11 cellular contexts compared by ENCODE assay signal in genomic region chr2:209426432-209426831, GRCh38. TPM values are rescaled to one million over a fixed set of nuclear protein-coding genes. Genes with fewer than 3 reads are reported as not detected.
DNase-seq lines count a peak whose midpoint lies in the region; FAIRE-seq and TF ChIP-seq lines count a peak whose summit lies in the region.
"Had no signal": no experiment of that assay in that cellular context is flagged by ENCODE, and none has a peak within 500 bp of the region (broad histone marks: within the 10 kb centered on the region; RNA-seq: fewer than 3 reads in every experiment).

No MANE protein-coding gene starts in this region.

- H3K9ac ChIP-seq in KMS-11 (no peak overlapping the region), endocrine pancreas (ENCODE audit: control insufficient read depth, insufficient read depth, low read length) (no peak overlapping the region), kidney (ENCODE audit: low read length in 2 of 2) (no peak overlapping the region)

- intact Hi-C loops in kidney (cut with DNase I), result no loop called here

- DNase-seq in NCI-H69 (lab: John Stamatoyannopoulos, UW) (peak; percentile 88), retina (peak; percentile 18), kidney (no peak), HuH-7 (ENCODE audit: low spot score) (no peak)
- no peak for DNase-seq in stimulated activated CD4-positive, alpha-beta T cell treated with anti-CD3 and anti-CD28 coated beads, Interleukin-2, amount 100 ng/mL, for 48 hours
- no peak for DNase-seq in activated CD8-positive, alpha-beta memory T cell treated with anti-CD3 and anti-CD28 coated beads, Interleukin-2, amount 50 U/mL, for 48 hours
- DNase-seq: activated naive CD4-positive, alpha-beta T cell treated with anti-CD3 and anti-CD28 coated beads, Interleukin-2, amount 10 ng/mL, durations not matched to agents 7 days and 5 days; heart right ventricle; T-helper 2 cell had no signal

- peaks cover 36% of the 10 kb centered on the region for H3K4me1 ChIP-seq in KMS-11 (ENCODE audit: low read depth, poor library complexity, severe bottlenecking)
- peaks cover 20% of the 10 kb centered on the region for H3K4me1 ChIP-seq in endocrine pancreas (ENCODE audit: control insufficient read depth, insufficient read depth, low read length)
- H3K4me1 ChIP-seq in kidney (ENCODE audit: control insufficient read depth in 1 of 2, insufficient read depth in 1 of 2, low read depth in 1 of 2, low read length in 2 of 2), result peaks cover 0 to 7% of the 10 kb centered on the region in 2 donors

- H3K36me3 ChIP-seq in KMS-11 (ENCODE audit: insufficient read depth) (no peaks in the 10 kb centered on the region), endocrine pancreas (ENCODE audit: control insufficient read depth, insufficient read depth, low read length) (no peaks in the 10 kb centered on the region), kidney (ENCODE audit: control insufficient read depth in 1 of 2, insufficient read depth in 2 of 2, low read length in 2 of 2) (no peaks in the 10 kb centered on the region)
- H3K36me3 ChIP-seq: heart right ventricle had no signal

- H3K4me2 ChIP-seq in KMS-11, result peak overlapping the region; percentile 49

- H3K27ac ChIP-seq in KMS-11, result peak overlapping the region; percentile 5; the same call in 1 of the 2 replicates
- no peak overlapping the region for H3K27ac ChIP-seq in kidney (ENCODE audit: low read depth in 2 of 2, low read length in 2 of 2)
- H3K27ac ChIP-seq: heart right ventricle had no signal

- no peak for TF ChIP-seq CTCF in KMS-11 (conservative IDR thresholded peaks at IDR 0.05; ENCODE audit: low read depth, low read length)
- TF ChIP-seq CTCF in kidney (IDR thresholded peaks at IDR 0.05; ENCODE audit: borderline replicate concordance, extremely low read depth, insufficient read depth), result no peak

- FAIRE-seq in kidney (lab: Jason Lieb, UNC), result no peak

- no peaks in the 10 kb centered on the region for H4K20me1 ChIP-seq in KMS-11 (ENCODE audit: insufficient read depth)

- no peaks in the 10 kb centered on the region for H3K27me3 ChIP-seq in KMS-11 (ENCODE audit: insufficient read depth, low read depth)
- no peaks in the 10 kb centered on the region for H3K27me3 ChIP-seq in endocrine pancreas (ENCODE audit: control insufficient read depth, insufficient read depth, low read length)

- H3K4me3 ChIP-seq in KMS-11 (IDR thresholded peaks at IDR 0.05; ENCODE audit: insufficient read depth, low read depth, low read length), result no peak overlapping the region
- peak overlapping the region; percentile 43 for H3K4me3 ChIP-seq in endocrine pancreas (ENCODE audit: control insufficient read depth, insufficient read depth, low read length)
- no peak overlapping the region for H3K4me3 ChIP-seq in kidney (ENCODE audit: low read length in 2 of 2)

- H3K79me2 ChIP-seq in KMS-11 (ENCODE audit: insufficient read depth, low read depth), result no peaks in the 10 kb centered on the region

- H3K9me3 ChIP-seq in endocrine pancreas (ENCODE audit: control insufficient read depth, low read length) (no peaks in the 10 kb centered on the region), kidney (ENCODE audit: control insufficient read depth in 1 of 2, low read length in 2 of 2) (no peaks in the 10 kb centered on the region)
- H3K9me3 ChIP-seq: heart right ventricle had no signal

- no peak overlapping the region for H2AFZ ChIP-seq in KMS-11 (ENCODE audit: low read depth)

RNA-seq across cellular contexts. Expression of gene MAP2, which starts 2.6 kb away (rescaled TPM):
- 11.4 TPM for total RNA-seq in kidney
- polyA plus RNA-seq in kidney (ENCODE audit: insufficient read depth, low read depth, low replicate concordance), result 3.6 TPM

Comparison
In these comparisons a context has a peak if more than half of its experiments do, and no peak if none do; other contexts are left out.
1. DNase-seq: peak in NCI-H69 (single experiment) and retina (single experiment); none in stimulated activated CD4-positive, alpha-beta T cell treated with anti-CD3 and anti-CD28 coated beads, Interleukin-2, amount 100 ng/mL, for 48 hours (0 of 2), activated CD8-positive, alpha-beta memory T cell treated with anti-CD3 and anti-CD28 coated beads, Interleukin-2, amount 50 U/mL, for 48 hours (single experiment), kidney (single experiment) and HuH-7 (single experiment).